11 cellular contexts compared by ENCODE assay signal in the genomic region with DNA sequence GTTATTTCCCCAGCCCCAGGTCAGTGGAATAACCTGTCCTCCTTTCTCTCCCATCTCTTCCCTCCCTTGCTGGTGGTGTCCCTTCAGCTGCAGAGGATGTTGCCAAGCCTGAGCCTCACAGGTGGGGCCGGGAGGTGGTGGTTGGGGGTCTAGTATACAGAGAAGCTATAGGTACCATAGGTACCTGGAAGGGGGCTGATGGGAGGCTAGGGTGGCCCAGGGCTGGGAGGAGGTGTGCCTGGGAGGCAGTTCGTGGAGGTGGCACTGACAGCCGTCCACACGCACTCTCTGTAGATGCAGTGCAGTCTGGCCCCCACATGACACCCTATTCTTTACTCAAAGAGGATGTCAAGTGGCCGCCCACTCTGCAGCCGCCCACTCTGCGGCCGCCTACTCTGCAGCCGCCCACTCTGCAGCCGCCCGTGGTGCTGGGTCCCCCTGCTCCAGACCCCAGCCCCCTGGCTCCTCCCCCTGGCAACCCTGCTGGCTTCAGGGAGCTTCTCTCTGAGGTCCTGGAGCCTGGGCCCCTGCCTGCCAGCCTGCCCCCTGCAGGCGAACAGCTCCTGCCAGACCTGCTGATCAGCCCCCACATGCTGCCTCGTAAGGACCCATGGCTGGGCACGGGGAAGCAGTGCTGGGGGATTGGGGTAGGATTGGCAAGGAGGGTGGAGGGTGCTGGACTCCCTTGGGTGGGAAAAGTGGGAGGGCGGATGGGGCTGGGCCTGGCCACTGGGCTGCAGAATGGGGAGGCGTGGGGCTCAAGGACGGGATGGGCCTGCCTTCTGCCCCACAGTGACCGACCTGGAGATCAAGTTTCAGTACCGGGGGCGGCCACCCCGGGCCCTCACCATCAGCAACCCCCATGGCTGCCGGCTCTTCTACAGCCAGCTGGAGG. TPM values are rescaled to one million over a fixed set of nuclear protein-coding genes. Genes with fewer than 3 reads are reported as not detected.
DNase-seq lines count a peak whose midpoint lies in the region; ATAC-seq and TF ChIP-seq lines count a peak whose summit lies in the region.
"Had no signal": no experiment of that assay in that cellular context is flagged by ENCODE, and none has a peak within 500 bp of the region (broad histone marks: within the 10 kb centered on the region; RNA-seq: fewer than 3 reads in every experiment).

No MANE protein-coding gene starts in this region.

- H3K9me3 ChIP-seq in RWPE2 (ENCODE audit: severe bottlenecking): no peaks in the 10 kb centered on the region
- no peaks in the 10 kb centered on the region for H3K9me3 ChIP-seq in CD4-positive, alpha-beta memory T cell (ENCODE audit: control insufficient read depth in 1 of 2, low read length in 2 of 2)

- peaks cover 0 to 23% of the 10 kb centered on the region in 2 donors for H3K36me3 Mint-ChIP-seq in CD4-positive, alpha-beta memory T cell

- CTCF ChIA-PET in CD4-positive, alpha-beta memory T cell (lab: Charles Lee; ENCODE audit: partially characterized antibody): interaction anchor here (0.9 to 4.0 kb wide), 6 partner anchors 11 to 47 kb away, joined by 3 to 14 read pairs (median 4); no protein-coding TSS in a partner anchor

- ATAC-seq in RWPE2 (ENCODE audit: low read depth) (0 out of 3 replicates have a peak, but pooled peaks have one; percentile 7), sciatic nerve (no peak)
- ATAC-seq: left cardiac atrium had no signal

- H3K27me3 ChIP-seq in RWPE2 (ENCODE audit: insufficient read depth, poor library complexity, severe bottlenecking): no peaks in the 10 kb centered on the region
- H3K27me3 ChIP-seq in CD4-positive, alpha-beta memory T cell (ENCODE audit: insufficient read depth, low read length): no peaks in the 10 kb centered on the region

- H3K4me3 Mint-ChIP-seq in CD4-positive, alpha-beta memory T cell: peak overlapping the region in 1 of 8 donors; percentile 54
- H3K4me3 Mint-ChIP-seq: activated CD4-positive, alpha-beta memory T cell treated with anti-CD3 and anti-CD28 coated beads for 36 hours had no signal

- no peaks in the 10 kb centered on the region for H3K4me1 ChIP-seq in RWPE2 (ENCODE audit: insufficient read depth, poor library complexity, severe bottlenecking)
- no peaks in the 10 kb centered on the region for H3K4me1 ChIP-seq in CD4-positive, alpha-beta memory T cell (ENCODE audit: insufficient read depth, low read length)

- H3K27me3 Mint-ChIP-seq in CD4-positive, alpha-beta memory T cell: no peaks in the 10 kb centered on the region
- H3K27me3 Mint-ChIP-seq: activated CD4-positive, alpha-beta memory T cell treated with anti-CD3 and anti-CD28 coated beads for 36 hours had no signal

- H3K36me3 ChIP-seq in RWPE2 (ENCODE audit: low read depth): peaks cover 6% of the 10 kb centered on the region
- peaks cover 10% of the 10 kb centered on the region for H3K36me3 ChIP-seq in CD4-positive, alpha-beta memory T cell (ENCODE audit: insufficient read depth, low read length)

- TF ChIP-seq CTCF in GM12872 (IDR thresholded peaks at IDR 0.05; ENCODE audit: insufficient read depth, low read depth, low read length) (peak; percentile 44), RWPE2 (IDR thresholded peaks at IDR 0.05; ENCODE audit: poor library complexity, severe bottlenecking) (no peak)

- intact Hi-C loops in sciatic nerve (cut with DNase I): no loop called here
- intact Hi-C loops in CD4-positive, alpha-beta memory T cell (cut with micrococcal nuclease): loop anchor here (2.0 kb wide), 1 partner anchor 42 kb away; no protein-coding TSS in a partner anchor

- in situ Hi-C loops in ACHN (cut with HindIII; ENCODE audit: low pct_ligation_motif_present, low pct_unique_long_range_greater_than_20kb, low sequenced_read_pairs): no loop called here

- POLR2A ChIA-PET in CD4-positive, alpha-beta memory T cell (lab: Charles Lee; ENCODE audit: partially characterized antibody): interaction anchor here (1.0 to 2.2 kb wide), 2 partner anchors 7 to 13 kb away, joined by 4 to 10 read pairs; no protein-coding TSS in a partner anchor

- no peak overlapping the region for H3K27ac ChIP-seq in RWPE2 (ENCODE audit: poor library complexity, severe bottlenecking)
- no peak overlapping the region for H3K27ac ChIP-seq in CD4-positive, alpha-beta memory T cell (ENCODE audit: low read depth, low read length)

- H3K4me1 Mint-ChIP-seq in CD4-positive, alpha-beta memory T cell: peaks cover 0 to 2% (median 1%) of the 10 kb centered on the region in 4 donors

- peak; percentile 23 for DNase-seq in ACHN
- peak; percentile 54 for DNase-seq in RWPE2 (ENCODE audit: low spot score)
- peak; percentile 73 for DNase-seq in iPS-NIHi11 (ENCODE audit: low spot score)
- no peak for DNase-seq in sciatic nerve (ENCODE audit: low spot score)
- DNase-seq in CD4-positive, alpha-beta memory T cell: no peak
- DNase-seq in NCI-H226: no peak
- DNase-seq in NCI-H446 (lab: John Stamatoyannopoulos, UW): no peak
- DNase-seq: activated CD4-positive, alpha-beta memory T cell treated with anti-CD3 and anti-CD28 coated beads for 36 hours; left cardiac atrium; SHP77 treated with DMSO at 0.1 percent for 48 hours had no signal

- no peaks in the 10 kb centered on the region for H3K9me3 Mint-ChIP-seq in CD4-positive, alpha-beta memory T cell
- H3K9me3 Mint-ChIP-seq: activated CD4-positive, alpha-beta memory T cell treated with anti-CD3 and anti-CD28 coated beads for 36 hours had no signal

- no peak overlapping the region for H3K27ac Mint-ChIP-seq in CD4-positive, alpha-beta memory T cell
- H3K27ac Mint-ChIP-seq: activated CD4-positive, alpha-beta memory T cell treated with anti-CD3 and anti-CD28 coated beads for 36 hours had no signal

- H3K4me3 ChIP-seq in RWPE2 (ENCODE audit: severe bottlenecking): no peak overlapping the region
- H3K4me3 ChIP-seq in CD4-positive, alpha-beta memory T cell (ENCODE audit: low read length in 2 of 2): no peak overlapping the region

RNA-seq across cellular contexts. Expression of gene IRF5, which starts 9.5 kb away (rescaled TPM):
- 8.7 TPM for total RNA-seq in sciatic nerve
- 1 to 10 TPM; 7.2 to 9.1 TPM for total RNA-seq in CD4-positive, alpha-beta memory T cell
- polyA plus RNA-seq in CD4-positive, alpha-beta memory T cell: 10 to 100 TPM; 14.4 to 27.8 TPM

RNA-seq across cellular contexts. Expression of gene KCP, which starts 36.7 kb away (rescaled TPM):
- total RNA-seq in sciatic nerve: 1.8 TPM
- under 1 TPM; 0.39 to 0.55 TPM for total RNA-seq in CD4-positive, alpha-beta memory T cell
- polyA plus RNA-seq in CD4-positive, alpha-beta memory T cell: not detected

Comparison
In these comparisons a context has a peak if more than half of its experiments do, and no peak if none do; other contexts are left out.
1. DNase-seq: peak in ACHN (single experiment), RWPE2 (single experiment) and iPS-NIHi11 (single experiment); none in sciatic nerve (single experiment), CD4-positive, alpha-beta memory T cell (0 of 5), NCI-H226 (single experiment) and NCI-H446 (0 of 2).